Comparison of ENCODE assay signal across 19 cellular contexts in the genomic region with DNA sequence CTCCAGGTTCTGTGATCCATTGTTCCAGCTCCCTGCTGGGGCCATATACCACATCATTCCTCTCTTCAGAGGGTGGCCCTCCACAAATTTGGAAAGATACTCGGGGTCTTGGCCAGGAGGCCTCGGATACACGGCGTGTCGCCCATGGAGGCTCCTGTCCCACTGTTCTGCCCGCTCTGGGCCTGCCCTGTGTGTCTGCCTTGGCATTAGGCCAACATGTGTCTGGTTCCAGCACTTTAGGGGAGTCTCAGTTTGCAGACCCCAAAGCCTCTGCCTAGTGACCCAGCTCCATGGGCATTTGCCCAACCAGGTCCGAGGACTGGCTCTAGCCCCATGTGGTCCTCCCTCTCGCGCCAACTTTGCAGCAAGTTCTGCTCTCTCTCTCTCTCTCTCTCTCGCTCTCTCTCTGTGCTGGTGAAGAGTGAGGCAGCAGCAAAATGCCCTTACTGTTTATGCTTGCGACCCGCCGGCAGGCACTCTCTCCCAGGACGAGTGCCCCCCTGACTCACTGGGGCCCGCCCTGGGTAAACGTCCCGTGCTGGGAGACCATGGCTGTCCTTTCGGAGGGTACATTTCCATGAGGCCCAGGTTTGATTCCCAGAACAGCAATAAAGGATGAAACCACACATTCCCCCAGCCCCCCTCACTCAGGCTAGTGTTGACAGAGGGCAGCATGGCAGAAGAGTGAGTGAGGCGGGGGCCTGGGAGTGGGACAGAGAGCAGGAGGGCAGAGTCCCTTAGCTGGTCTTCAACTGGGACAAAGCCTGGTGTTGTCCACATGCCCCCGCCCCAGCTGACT.
DNase-seq lines count a peak whose midpoint lies in the region; ATAC-seq and TF ChIP-seq lines count a peak whose summit lies in the region.
"Had no signal": no experiment of that assay in that cellular context is flagged by ENCODE, and none has a peak within 500 bp of the region (broad histone marks: within the 10 kb centered on the region; RNA-seq: fewer than 3 reads in every experiment).

No MANE protein-coding gene starts in this region.

- H2BK5ac ChIP-seq in mesenchymal stem cell (ENCODE audit: low read depth, low read length, poor library complexity, severe bottlenecking): no peak overlapping the region

- H3K27me3 ChIP-seq in GM23338 (ENCODE audit: insufficient read depth): no peaks in the 10 kb centered on the region
- peaks cover 21 to 94% of the 10 kb centered on the region in 2 experiments for H3K27me3 ChIP-seq in mesenchymal stem cell (ENCODE audit: control insufficient read depth in 1 of 2, insufficient read depth in 1 of 2, low read length in 2 of 2)
- H3K27me3 ChIP-seq: BLaER1 treated with 17β-estradiol and CSF1 and Interleukin-3, amounts not matched to agents 10 nM and 100 nM had no signal

- H3K23ac ChIP-seq in mesenchymal stem cell (ENCODE audit: low read length in 2 of 2): no peak overlapping the region

- peak overlapping the region; percentile 8 for H4K91ac ChIP-seq in mesenchymal stem cell (ENCODE audit: low read length)

- H3K18ac ChIP-seq in mesenchymal stem cell (ENCODE audit: low read depth in 1 of 2, low read length in 2 of 2): no peak overlapping the region

- H3K9me3 Mint-ChIP-seq in activated naive CD4-positive, alpha-beta T cell treated with anti-CD3 and anti-CD28 coated beads, Interleukin-2, amount 10 ng/mL, durations not matched to agents 7 days and 5 days: no peaks in the 10 kb centered on the region
- H3K9me3 Mint-ChIP-seq in GM23338 (no peaks in the 10 kb centered on the region), neural crest cell (no peaks in the 10 kb centered on the region), WTC11 (no peaks in the 10 kb centered on the region)
- H3K9me3 Mint-ChIP-seq: CD8-positive, alpha-beta T cell; HFFc6 had no signal

- H3K4me2 ChIP-seq in GM23338: no peak overlapping the region
- no peak overlapping the region for H3K4me2 ChIP-seq in mesenchymal stem cell (ENCODE audit: low read length, poor library complexity, severe bottlenecking)
- H3K4me2 ChIP-seq: BLaER1 treated with 17β-estradiol and CSF1 and Interleukin-3, amounts not matched to agents 10 nM and 100 nM had no signal

- no peaks in the 10 kb centered on the region for H3K4me1 ChIP-seq in GM23338 (ENCODE audit: insufficient read depth)
- no peaks in the 10 kb centered on the region for H3K4me1 ChIP-seq in mesenchymal stem cell (ENCODE audit: control insufficient read depth, insufficient read depth, low read depth, low read length)
- H3K4me1 ChIP-seq: BLaER1 treated with 17β-estradiol and CSF1 and Interleukin-3, amounts not matched to agents 10 nM and 100 nM had no signal

- no peak overlapping the region for H2BK15ac ChIP-seq in mesenchymal stem cell (ENCODE audit: low read depth, poor library complexity, severe bottlenecking)

- H3K14ac ChIP-seq in mesenchymal stem cell (ENCODE audit: low read length in 2 of 2): no peak overlapping the region

- H2BK120ac ChIP-seq in mesenchymal stem cell (ENCODE audit: low read depth, low read length): no peak overlapping the region

- H3K4ac ChIP-seq in mesenchymal stem cell (ENCODE audit: low read depth in 1 of 2, low read length in 2 of 2): no peak overlapping the region

- ATAC-seq in GM23338 (no peak), WTC11 (no peak), GM18907 (IDR thresholded peaks at IDR 0.05; ENCODE audit: unreplicated experiment) (no peak)
- ATAC-seq: CD8-positive, alpha-beta T cell; HCT116 had no signal

- no peak overlapping the region for H3K9ac ChIP-seq in mesenchymal stem cell (ENCODE audit: low read length)
- H3K9ac ChIP-seq: BLaER1 treated with 17β-estradiol and CSF1 and Interleukin-3, amounts not matched to agents 10 nM and 100 nM had no signal

- H3K36me3 ChIP-seq in GM23338 (ENCODE audit: insufficient read depth): no peaks in the 10 kb centered on the region
- no peaks in the 10 kb centered on the region for H3K36me3 ChIP-seq in mesenchymal stem cell (ENCODE audit: control insufficient read depth in 1 of 2, insufficient read depth in 2 of 2, low read depth in 1 of 2, low read length in 2 of 2)
- H3K36me3 ChIP-seq: BLaER1 treated with 17β-estradiol and CSF1 and Interleukin-3, amounts not matched to agents 10 nM and 100 nM had no signal

- no peak overlapping the region for H4K8ac ChIP-seq in mesenchymal stem cell (ENCODE audit: low read length)

- no peaks in the 10 kb centered on the region for H3K9me2 ChIP-seq in GM23338 (ENCODE audit: insufficient read depth)

- H3K4me1 Mint-ChIP-seq in activated naive CD4-positive, alpha-beta T cell treated with anti-CD3 and anti-CD28 coated beads, Interleukin-2, amount 10 ng/mL, durations not matched to agents 7 days and 5 days: no peaks in the 10 kb centered on the region
- H3K4me1 Mint-ChIP-seq in GM23338 (peaks cover 9% of the 10 kb centered on the region), neural crest cell (peaks cover 5% of the 10 kb centered on the region), WTC11 (peaks cover 5% of the 10 kb centered on the region)

- TF ChIP-seq CTCF in GM23338 (conservative IDR thresholded peaks at IDR 0.05; ENCODE audit: low read depth in 2 of 2) (no peak), neural crest cell (conservative IDR thresholded peaks at IDR 0.05) (no peak), WTC11 (IDR thresholded peaks at IDR 0.05) (no peak)

- no peaks in the 10 kb centered on the region for H3K79me1 ChIP-seq in mesenchymal stem cell (replicated peaks; ENCODE audit: low read length, poor library complexity, severe bottlenecking)

- H2AK5ac ChIP-seq in mesenchymal stem cell (ENCODE audit: low read length, severe bottlenecking): no peak overlapping the region

- peak overlapping the region; percentile 42 for H3K27ac Mint-ChIP-seq in activated naive CD4-positive, alpha-beta T cell treated with anti-CD3 and anti-CD28 coated beads, Interleukin-2, amount 10 ng/mL, durations not matched to agents 7 days and 5 days
- no peak overlapping the region for H3K27ac Mint-ChIP-seq in GM23338
- H3K27ac Mint-ChIP-seq in neural crest cell (ENCODE audit: unreplicated experiment): peak overlapping the region; percentile 59
- H3K27ac Mint-ChIP-seq in WTC11: no peak overlapping the region
- H3K27ac Mint-ChIP-seq: B cell; CD8-positive, alpha-beta T cell; HFFc6 had no signal

- H2AFZ ChIP-seq in GM23338 (peak overlapping the region; percentile 97), mesenchymal stem cell (ENCODE audit: low read depth, low read length) (no peak overlapping the region)

- no peaks in the 10 kb centered on the region for H3K9me3 ChIP-seq in mesenchymal stem cell (ENCODE audit: control insufficient read depth, low read length)
- H3K9me3 ChIP-seq: BLaER1 treated with 17β-estradiol and CSF1 and Interleukin-3, amounts not matched to agents 10 nM and 100 nM had no signal

- POLR2A ChIA-PET in WTC11 (lab: Charles Lee): no interaction called here

- H3F3A ChIP-seq in GM23338 (replicated peaks; ENCODE audit: low read depth): no peaks in the 10 kb centered on the region

- no peak overlapping the region for H2BK12ac ChIP-seq in mesenchymal stem cell (ENCODE audit: low read length in 2 of 2)

- 0 out of 2 replicates have a peak, but pooled peaks cover 3% of the 10 kb centered on the region for H4K20me1 ChIP-seq in GM23338 (replicated peaks; ENCODE audit: insufficient read depth)
- H4K20me1 ChIP-seq: BLaER1 treated with 17β-estradiol and CSF1 and Interleukin-3, amounts not matched to agents 10 nM and 100 nM had no signal

- CTCF ChIA-PET in activated naive CD4-positive, alpha-beta T cell treated with anti-CD3 and anti-CD28 coated beads, Interleukin-2, amount 10 ng/mL, durations not matched to agents 7 days and 5 days (lab: Charles Lee): no interaction called here
- CTCF ChIA-PET in WTC11 (lab: Charles Lee): interaction anchor here (0.6 kb wide), 1 partner anchor 36 kb away, joined by 4 read pairs; no protein-coding TSS in a partner anchor

- H3K4me3 ChIP-seq in GM23338: no peak overlapping the region
- H3K4me3 ChIP-seq in mesenchymal stem cell (ENCODE audit: insufficient read depth in 1 of 2, low read depth in 1 of 2, low read length in 2 of 2): no peak overlapping the region
- H3K4me3 ChIP-seq: BLaER1 treated with 17β-estradiol and CSF1 and Interleukin-3, amounts not matched to agents 10 nM and 100 nM had no signal

- no peak overlapping the region for H3K27ac ChIP-seq in GM23338 (ENCODE audit: low read depth)
- H3K27ac ChIP-seq in mesenchymal stem cell (ENCODE audit: low read length, poor library complexity, severe bottlenecking): no peak overlapping the region
- H3K27ac ChIP-seq: BLaER1 treated with 17β-estradiol and CSF1 and Interleukin-3, amounts not matched to agents 10 nM and 100 nM; HL-60 had no signal

- no peaks in the 10 kb centered on the region for H3K36me3 Mint-ChIP-seq in activated naive CD4-positive, alpha-beta T cell treated with anti-CD3 and anti-CD28 coated beads, Interleukin-2, amount 10 ng/mL, durations not matched to agents 7 days and 5 days
- H3K36me3 Mint-ChIP-seq in GM23338 (ENCODE audit: low read depth) (no peaks in the 10 kb centered on the region), neural crest cell (ENCODE audit: low read depth) (no peaks in the 10 kb centered on the region), WTC11 (no peaks in the 10 kb centered on the region)
- H3K36me3 Mint-ChIP-seq: CD8-positive, alpha-beta T cell had no signal

- WGBS in mesenchymal stem cell: 91% methylated on average over 20 of the region's 20 CpGs

- no peak for DNase-seq in activated naive CD4-positive, alpha-beta T cell treated with anti-CD3 and anti-CD28 coated beads, Interleukin-2, amount 10 ng/mL, durations not matched to agents 7 days and 5 days
- DNase-seq in activated naive CD4-positive, alpha-beta T cell (lab: John Stamatoyannopoulos, UW): no peak
- no peak for DNase-seq in GM23338 (ENCODE audit: low spot score)
- no peak for DNase-seq in mesenchymal stem cell
- DNase-seq in neural crest cell (ENCODE audit: low read depth, low spot score): no peak
- no peak for DNase-seq in activated T-cell treated with anti-CD3 and anti-CD28 coated beads, Interleukin-2, amount 50 U/mL, for 1 hour
- DNase-seq in WTC11 (ENCODE audit: low spot score): no peak
- DNase-seq: 8988T; Calu3; CD8-positive, alpha-beta T cell; DMS79 treated with DMSO at 0.1 percent for 48 hours; GF-D8; HFFc6; IMR-90 had no signal

- no peaks in the 10 kb centered on the region for H3K79me2 ChIP-seq in GM23338 (replicated peaks; ENCODE audit: insufficient read depth)

- no peak overlapping the region for H3K4me3 Mint-ChIP-seq in activated naive CD4-positive, alpha-beta T cell treated with anti-CD3 and anti-CD28 coated beads, Interleukin-2, amount 10 ng/mL, durations not matched to agents 7 days and 5 days
- H3K4me3 Mint-ChIP-seq in GM23338 (no peak overlapping the region), neural crest cell (no peak overlapping the region), WTC11 (no peak overlapping the region)
- H3K4me3 Mint-ChIP-seq: B cell; CD8-positive, alpha-beta T cell; HFFc6 had no signal

- H3K27me3 Mint-ChIP-seq in activated naive CD4-positive, alpha-beta T cell treated with anti-CD3 and anti-CD28 coated beads, Interleukin-2, amount 10 ng/mL, durations not matched to agents 7 days and 5 days: peaks cover 13% of the 10 kb centered on the region
- peaks cover 3% of the 10 kb centered on the region for H3K27me3 Mint-ChIP-seq in GM23338 (ENCODE audit: insufficient read depth, low read depth, poor library complexity)
- H3K27me3 Mint-ChIP-seq in neural crest cell (ENCODE audit: low read depth): peaks cover 16% of the 10 kb centered on the region
- no peaks in the 10 kb centered on the region; the same call in 1 of the 2 replicates for H3K27me3 Mint-ChIP-seq in WTC11 (ENCODE audit: low read depth)

Comparison
In these comparisons a context has a peak if more than half of its experiments do, and no peak if none do; other contexts are left out.
1. H3K27ac Mint-ChIP-seq: peak in activated naive CD4-positive, alpha-beta T cell treated with anti-CD3 and anti-CD28 coated beads, Interleukin-2, amount 10 ng/mL, durations not matched to agents 7 days and 5 days (single experiment) and neural crest cell (single experiment); none in GM23338 (single experiment) and WTC11 (single experiment).